Comparison of ENCODE assay signal across 8 cellular contexts in the genomic region with DNA sequence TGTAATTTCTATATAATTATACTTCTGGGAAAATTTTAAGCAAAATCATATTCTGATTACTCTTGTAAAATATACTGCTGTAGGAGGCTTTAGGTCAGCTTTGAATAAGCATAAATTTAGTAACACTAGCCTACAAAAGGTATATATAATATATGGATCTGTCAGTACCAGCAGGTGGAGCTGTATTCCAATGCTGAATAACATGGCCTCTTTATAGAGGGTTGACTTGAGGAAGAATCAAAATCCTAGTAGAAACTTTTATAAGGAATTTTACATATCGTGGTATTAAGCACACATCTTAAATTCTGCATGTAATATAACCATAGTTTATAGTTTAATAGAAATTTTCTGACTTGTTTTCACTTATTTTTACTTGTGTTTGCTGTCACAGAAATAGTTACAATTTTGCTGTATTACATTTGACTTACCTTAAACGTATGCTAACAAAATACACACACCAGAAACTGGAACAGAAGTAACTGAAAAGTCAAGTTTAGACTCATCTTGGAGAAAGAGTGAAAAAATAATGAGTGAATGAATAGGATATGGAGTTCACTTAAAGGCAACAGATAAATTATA.
DNase-seq lines count a peak whose midpoint lies in the region; ATAC-seq and TF ChIP-seq lines count a peak whose summit lies in the region.

No MANE protein-coding gene starts in this region.

- TF ChIP-seq CTCF in HFF-Myc (IDR thresholded peaks at IDR 0.05; ENCODE audit: low read depth, low read length, missing control alignments) = peak; percentile 59
- TF ChIP-seq CTCF in body of pancreas (IDR thresholded peaks at IDR 0.05) = peak in 6 of 7 experiments; percentile 24 to 52 (median 48)
- peak; percentile 55 for TF ChIP-seq CTCF in lower lobe of right lung (IDR thresholded peaks at IDR 0.05)

- intact Hi-C loops in body of pancreas (cut with DNase I) (loop anchor here (10.0 kb wide), 1 partner anchor 411 kb away; no protein-coding TSS in a partner anchor), lower lobe of right lung (cut with DNase I) (no loop called here)

- peak; percentile 33 for DNase-seq in GM03348 (ENCODE audit: low spot score)
- DNase-seq in HFF-Myc (ENCODE audit: extremely low read depth, low read depth) = peak; percentile 50
- DNase-seq in NCI-H446 treated with DMSO at 0.1 percent for 48 hours (lab: John Stamatoyannopoulos, UW) = peak; percentile 76
- DNase-seq in body of pancreas = peak in 1 of 4 donors; percentile 31
- no peak for DNase-seq in lower lobe of right lung
- no peak for DNase-seq in stimulated activated naive CD4-positive, alpha-beta T cell treated with Interleukin-2 at 50 U/mL for 16 hours (lab: John Stamatoyannopoulos, UW)

- H3K27me3 ChIP-seq in body of pancreas (no peaks in the 10 kb centered on the region), lower lobe of right lung (ENCODE audit: low read depth) (no peaks in the 10 kb centered on the region)

- H3K4me1 ChIP-seq in body of pancreas (no peaks in the 10 kb centered on the region), lower lobe of right lung (no peaks in the 10 kb centered on the region)

- H3K27ac ChIP-seq in body of pancreas (no peak overlapping the region), lower lobe of right lung (no peak overlapping the region)

- ATAC-seq in body of pancreas (no peak), lower lobe of right lung (peak; percentile 34 to 67), HG03342 (IDR thresholded peaks at IDR 0.05; ENCODE audit: unreplicated experiment) (no peak), HG02884 (IDR thresholded peaks at IDR 0.05; ENCODE audit: unreplicated experiment) (no peak)

- WGBS in body of pancreas, 2 donors = 58 to 59% methylated on average over 2 of the region's 2 CpGs

- H3K36me3 ChIP-seq in body of pancreas (replicated peaks in 1 of 2; ENCODE audit: insufficient read depth in 1 of 2, low read depth in 2 of 2) (no peaks in the 10 kb centered on the region), lower lobe of right lung (no peaks in the 10 kb centered on the region)

- H3K9me3 ChIP-seq in body of pancreas (no peaks in the 10 kb centered on the region), lower lobe of right lung (no peaks in the 10 kb centered on the region)

- H3K4me3 ChIP-seq in HFF-Myc (replicated peaks; ENCODE audit: low read depth, low read length) = no peak overlapping the region
- no peak overlapping the region for H3K4me3 ChIP-seq in body of pancreas
- H3K4me3 ChIP-seq in lower lobe of right lung = no peak overlapping the region

- no peak for TF ChIP-seq POLR2A in body of pancreas (IDR thresholded peaks at IDR 0.05)

Comparison
In these comparisons a context has a peak if more than half of its experiments do, and no peak if none do; other contexts are left out.
1. DNase-seq: peak in GM03348 (single experiment), HFF-Myc (single experiment) and NCI-H446 treated with DMSO at 0.1 percent for 48 hours (single experiment); none in lower lobe of right lung (single experiment) and stimulated activated naive CD4-positive, alpha-beta T cell treated with Interleukin-2 at 50 U/mL for 16 hours (single experiment).
2. ATAC-seq: peak in lower lobe of right lung (2 of 2); none in body of pancreas (single experiment), HG03342 (single experiment) and HG02884 (single experiment).
3. Peak in every context shown above with its lines, with median percentiles within 50 percentile points of each other: CTCF ChIP-seq.